12 cellular contexts compared by ENCODE assay signal in the genomic region with DNA sequence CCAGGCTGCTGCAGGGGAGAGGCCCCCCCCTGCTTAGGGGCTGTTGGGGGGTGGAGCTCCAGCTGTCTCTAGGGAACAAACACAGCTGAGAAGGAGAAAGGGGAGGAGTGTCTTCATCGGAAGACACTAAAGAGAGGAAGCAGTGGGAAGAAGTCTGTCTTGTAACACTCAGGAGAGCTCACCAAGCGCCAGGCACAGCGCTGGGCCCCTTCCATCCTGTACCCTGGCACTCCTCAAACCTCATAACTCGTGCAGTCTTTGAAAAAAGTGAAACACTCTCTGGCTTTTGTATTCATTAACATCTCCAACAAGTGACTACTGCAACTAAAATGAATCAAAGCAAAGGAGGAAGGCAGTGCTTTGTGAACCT.
A peak's percentile ranks its signal among the peaks of the same experiment; 100 is the strongest.
DNase-seq lines count a peak whose midpoint lies in the region; ATAC-seq, FAIRE-seq and TF ChIP-seq lines count a peak whose summit lies in the region.
"Had no signal": no experiment of that assay in that cellular context is flagged by ENCODE, and none has a peak within 500 bp of the region (broad histone marks: within the 10 kb centered on the region; RNA-seq: fewer than 3 reads in every experiment).

No MANE protein-coding gene starts in this region.

- H3K27me3 ChIP-seq in cardiac muscle cell (no peaks in the 10 kb centered on the region), left ventricle myocardium inferior (ENCODE audit: low read depth) (peaks cover 7% of the 10 kb centered on the region), left lung (no peaks in the 10 kb centered on the region)

- H3K4me3 ChIP-seq in cardiac muscle cell (no peak overlapping the region), left ventricle myocardium inferior (no peak overlapping the region), left lung (no peak overlapping the region)

- no peak for FAIRE-seq in GM12891 (lab: Jason Lieb, UNC)

- H3K9me3 ChIP-seq in cardiac muscle cell (ENCODE audit: low read depth) (no peaks in the 10 kb centered on the region), left ventricle myocardium inferior (replicated peaks) (no peaks in the 10 kb centered on the region), left lung (no peaks in the 10 kb centered on the region)

- H3K4me1 ChIP-seq in cardiac muscle cell (ENCODE audit: low read depth): peaks cover 24% of the 10 kb centered on the region
- peaks cover 30% of the 10 kb centered on the region for H3K4me1 ChIP-seq in left ventricle myocardium inferior
- peaks cover 4 to 42% of the 10 kb centered on the region in 2 donors for H3K4me1 ChIP-seq in left lung

- DNase-seq in cardiac muscle cell (ENCODE audit: low read depth in 1 of 2, low spot score in 1 of 2) (no peak), left ventricle myocardium inferior (no peak), SKM-1 treated with dmso at 0.1 percent for 144 hours (lab: John Stamatoyannopoulos, UW; ENCODE audit: unreplicated experiment) (peak; percentile 58), left lung (no peak), GM12891 (ENCODE audit: insufficient read length, low spot score) (no peak)
- DNase-seq: central memory CD4-positive, alpha-beta T cell; KG1; stimulated activated CD4-positive, alpha-beta T cell treated with anti-CD3 and anti-CD28 coated beads, Interleukin-12 subunit alpha, Interleukin-12 subunit beta, amount 100 ng/mL, for 4 hours had no signal

- no peak for TF ChIP-seq POLR2A in GM12891 (IDR thresholded peaks at IDR 0.05; ENCODE audit: low read depth, low read length)

- no peaks in the 10 kb centered on the region for H3K36me3 ChIP-seq in cardiac muscle cell
- no peaks in the 10 kb centered on the region for H3K36me3 ChIP-seq in left ventricle myocardium inferior
- no peaks in the 10 kb centered on the region for H3K36me3 ChIP-seq in left lung

- intact Hi-C loops in left ventricle myocardium inferior (cut with micrococcal nuclease) (no loop called here), left lung (cut with DNase I) (no loop called here)

- ATAC-seq in left lung (peak; percentile 58), HG02870 (IDR thresholded peaks at IDR 0.05; ENCODE audit: unreplicated experiment) (no peak), GM21447 (IDR thresholded peaks at IDR 0.05; ENCODE audit: unreplicated experiment) (no peak), GM18907 (IDR thresholded peaks at IDR 0.05; ENCODE audit: unreplicated experiment) (no peak)

- peak overlapping the region; percentile 47 for H3K27ac ChIP-seq in cardiac muscle cell
- H3K27ac ChIP-seq in left ventricle myocardium inferior (replicated peaks): no peak overlapping the region
- peak overlapping the region in 1 of 2 donors; percentile 80 for H3K27ac ChIP-seq in left lung
- H3K27ac ChIP-seq: C4-2B had no signal

- TF ChIP-seq CTCF in cardiac muscle cell (IDR thresholded peaks at IDR 0.05; ENCODE audit: low read depth, low read length) (no peak), left ventricle myocardium inferior (IDR thresholded peaks at IDR 0.05; ENCODE audit: borderline replicate concordance) (no peak), left lung (IDR thresholded peaks at IDR 0.05) (no peak)

TF ChIP-seq in GM12891, 5 proteins besides CTCF, POLR2A, EP300 and RAD21:
- TF ChIP-seq POU2F2 (IDR thresholded peaks at IDR 0.05; ENCODE audit: low read depth, low read length) (no peak), TAF1 (IDR thresholded peaks at IDR 0.05; ENCODE audit: low read depth, low read length) (no peak), POLR2AphosphoS5 (IDR thresholded peaks at IDR 0.05; ENCODE audit: low read depth, low read length) (no peak), PAX5 (IDR thresholded peaks at IDR 0.05; ENCODE audit: insufficient read depth, low read length, severe bottlenecking) (no peak), SPI1 (IDR thresholded peaks at IDR 0.05; ENCODE audit: low read depth, low read length) (no peak)
TF ChIP-seq in GM12891: peak in this region for 0.
